ENCODE assay signal across 20 cellular contexts in the genomic region with DNA sequence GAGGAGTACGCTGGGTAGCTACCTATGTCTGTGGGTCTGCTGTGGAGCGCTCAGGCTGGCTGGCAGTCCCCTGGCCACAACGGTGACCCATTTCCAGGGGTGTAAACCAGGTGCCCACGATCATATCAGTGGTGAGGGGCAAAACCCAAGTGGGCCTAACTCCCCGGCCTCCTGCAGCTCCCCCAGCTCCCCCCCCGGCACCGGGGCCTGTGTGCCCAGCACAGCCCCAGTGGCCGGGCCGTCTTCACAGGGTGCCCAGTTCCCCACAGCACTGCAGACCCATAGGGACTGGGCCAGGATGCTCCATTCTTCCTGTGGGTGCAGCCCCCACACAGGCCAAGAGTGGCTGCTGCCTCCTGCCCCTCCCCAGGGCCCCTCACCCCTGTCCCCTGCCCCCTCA. TPM values are rescaled to one million over a fixed set of nuclear protein-coding genes. Genes with fewer than 3 reads are reported as not detected.
"Had no signal": no experiment of that assay in that cellular context is flagged by ENCODE, and none has a peak within 500 bp of the region (broad histone marks: within the 10 kb centered on the region; RNA-seq: fewer than 3 reads in every experiment).

No MANE protein-coding gene starts in this region.

- H3K4me3 Mint-ChIP-seq: activated T-cell treated with anti-CD3 and anti-CD28 coated beads, Interleukin-2, amount 50 U/mL, for 4 hours; brain; dendritic cell treated with granulocyte-macrophage colony-stimulating factor and Interleukin-4, amounts not matched to agents 40 ng/mL and 50 ng/mL, for 4 days; natural killer cell treated with Interleukin-12 subunit alpha and Interleukin-12 subunit beta and Interleukin-15 and Interleukin-18, amount 100 ng/mL, for 72 hours; stimulated activated effector memory CD8-positive, alpha-beta T cell treated with anti-CD3 and anti-CD28 coated beads, Interleukin-12 subunit alpha, Interleukin-12 subunit beta, amount 100 ng/mL, for 72 hours; T-helper 2 cell treated with Interferon-gamma antibody and Interleukin-4, amounts not matched to agents 5 μg/mL and 100 μg/mL, for 36 hours had no signal

- H3K36me3 Mint-ChIP-seq: brain; natural killer cell treated with Interleukin-12 subunit alpha and Interleukin-12 subunit beta and Interleukin-15 and Interleukin-18, amount 100 ng/mL, for 72 hours; stimulated activated effector memory CD8-positive, alpha-beta T cell treated with anti-CD3 and anti-CD28 coated beads, Interleukin-12 subunit alpha, Interleukin-12 subunit beta, amount 100 ng/mL, for 72 hours had no signal

- H3K27me3 Mint-ChIP-seq: brain; natural killer cell treated with Interleukin-12 subunit alpha and Interleukin-12 subunit beta and Interleukin-15 and Interleukin-18, amount 100 ng/mL, for 72 hours had no signal

- H3K27ac Mint-ChIP-seq: activated T-helper 2 cell treated with anti-CD3 and anti-CD28 coated beads, Interferon-gamma antibody, Interleukin-2, Interleukin-4, amounts not matched to agents 10 μg/mL and 5 μg/mL and 100 μg/mL, durations not matched to agents 14 hours and 24 hours and 36 hours; brain; dendritic cell treated with granulocyte-macrophage colony-stimulating factor and Interleukin-4, amounts not matched to agents 40 ng/mL and 50 ng/mL, for 4 days; natural killer cell treated with Interleukin-12 subunit alpha and Interleukin-12 subunit beta and Interleukin-15 and Interleukin-18, amount 100 ng/mL, for 72 hours; stimulated activated effector memory CD8-positive, alpha-beta T cell treated with anti-CD3 and anti-CD28 coated beads, Interleukin-12 subunit alpha, Interleukin-12 subunit beta, amount 100 ng/mL, for 72 hours; T-helper 2 cell treated with Interferon-gamma antibody and Interleukin-4, amounts not matched to agents 5 μg/mL and 100 μg/mL, for 36 hours had no signal

- H3K27me3 ChIP-seq: pancreas, testis, uterus had no signal

- DNase-seq: uterus had no signal

- H3K4me3 ChIP-seq: heart right ventricle, lung, pancreas, skin epidermis, testis, uterus had no signal

- H3K4me1 Mint-ChIP-seq: stimulated activated effector memory CD8-positive, alpha-beta T cell treated with anti-CD3 and anti-CD28 coated beads, Interleukin-12 subunit alpha, Interleukin-12 subunit beta, amount 100 ng/mL, for 72 hours had no signal

- H3K27ac ChIP-seq: heart right ventricle, neutrophil, pancreas, skin epidermis, testis, uterus, WERI-Rb-1 had no signal

- H3K9me3 ChIP-seq: neutrophil, pancreas, testis, uterus had no signal

- H3K4me1 ChIP-seq: pancreas, testis, uterus had no signal

- H3K9me3 Mint-ChIP-seq: activated T-cell treated with anti-CD3 and anti-CD28 coated beads, Interleukin-2, amount 50 U/mL, for 4 hours; stimulated activated effector memory CD8-positive, alpha-beta T cell treated with anti-CD3 and anti-CD28 coated beads, Interleukin-12 subunit alpha, Interleukin-12 subunit beta, amount 100 ng/mL, for 72 hours had no signal

- H3K36me3 ChIP-seq: heart right ventricle, neutrophil, pancreas, uterus, WERI-Rb-1 had no signal

RNA-seq across cellular contexts. Expression of gene LCN8, which starts 1.0 kb away (rescaled TPM):
- total RNA-seq: activated CD8-positive, alpha-beta memory T cell treated with anti-CD3 and anti-CD28 coated beads for 36 hours; activated T-cell treated with anti-CD3 and anti-CD28 coated beads, Interleukin-2, amount 50 U/mL, for 4 hours; activated T-helper 2 cell treated with anti-CD3 and anti-CD28 coated beads, Interferon-gamma antibody, Interleukin-2, Interleukin-4, amounts not matched to agents 10 μg/mL and 5 μg/mL and 100 μg/mL, durations not matched to agents 14 hours and 24 hours and 36 hours; cardiac septum; epithelial cell of proximal tubule; fibroblast of villous mesenchyme; heart right ventricle; natural killer cell treated with Interleukin-12 subunit alpha and Interleukin-12 subunit beta and Interleukin-15 and Interleukin-18, amount 100 ng/mL, for 72 hours; pancreas; testis had no signal
- polyA plus RNA-seq: heart right ventricle, keratinocyte, lung, pancreas had no signal

RNA-seq across cellular contexts. Expression of gene LCN15, which starts 5.3 kb away (rescaled TPM):
- total RNA-seq: activated CD8-positive, alpha-beta memory T cell treated with anti-CD3 and anti-CD28 coated beads for 36 hours; activated T-cell treated with anti-CD3 and anti-CD28 coated beads, Interleukin-2, amount 50 U/mL, for 4 hours; activated T-helper 2 cell treated with anti-CD3 and anti-CD28 coated beads, Interferon-gamma antibody, Interleukin-2, Interleukin-4, amounts not matched to agents 10 μg/mL and 5 μg/mL and 100 μg/mL, durations not matched to agents 14 hours and 24 hours and 36 hours; cardiac septum; epithelial cell of proximal tubule; fibroblast of villous mesenchyme; lung; natural killer cell treated with Interleukin-12 subunit alpha and Interleukin-12 subunit beta and Interleukin-15 and Interleukin-18, amount 100 ng/mL, for 72 hours; pancreas; uterus had no signal
- polyA plus RNA-seq: keratinocyte, pancreas had no signal

RNA-seq across cellular contexts. Expression of gene LCN6, which starts 10.7 kb away (rescaled TPM):
- total RNA-seq: activated CD8-positive, alpha-beta memory T cell treated with anti-CD3 and anti-CD28 coated beads for 36 hours; activated T-cell treated with anti-CD3 and anti-CD28 coated beads, Interleukin-2, amount 50 U/mL, for 4 hours; activated T-helper 2 cell treated with anti-CD3 and anti-CD28 coated beads, Interferon-gamma antibody, Interleukin-2, Interleukin-4, amounts not matched to agents 10 μg/mL and 5 μg/mL and 100 μg/mL, durations not matched to agents 14 hours and 24 hours and 36 hours; epithelial cell of proximal tubule; fibroblast of villous mesenchyme; natural killer cell treated with Interleukin-12 subunit alpha and Interleukin-12 subunit beta and Interleukin-15 and Interleukin-18, amount 100 ng/mL, for 72 hours had no signal
- polyA plus RNA-seq: keratinocyte had no signal

RNA-seq across cellular contexts. Expression of gene LCN10, which starts 16.3 kb away (rescaled TPM):
- total RNA-seq: epithelial cell of proximal tubule had no signal
- polyA plus RNA-seq: keratinocyte had no signal
